Comparison of ENCODE assay signal across 15 cellular contexts in the genomic region with DNA sequence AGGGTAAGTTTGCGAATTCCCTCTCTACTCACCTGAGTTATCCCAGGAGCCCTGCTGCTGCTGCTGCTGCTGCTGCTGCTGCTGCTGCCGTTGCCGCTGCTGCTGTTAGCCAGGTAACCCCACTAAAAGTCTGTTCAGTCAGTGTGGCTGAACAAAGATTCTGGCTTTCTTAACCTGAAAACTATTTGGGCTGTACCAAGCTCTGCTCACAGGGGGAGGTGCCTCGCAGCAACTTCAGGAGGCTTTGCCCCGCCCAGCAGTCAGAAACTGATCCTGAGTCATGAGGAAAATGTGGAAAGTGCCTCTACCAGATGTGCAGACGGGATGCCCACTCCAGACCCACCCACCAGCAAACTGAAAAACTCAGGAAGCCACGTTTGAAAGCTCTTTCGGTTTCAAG. TPM values are rescaled to one million over a fixed set of nuclear protein-coding genes. Genes with fewer than 3 reads are reported as not detected.
DNase-seq lines count a peak whose midpoint lies in the region; ATAC-seq, FAIRE-seq and TF ChIP-seq lines count a peak whose summit lies in the region.
"Had no signal": no experiment of that assay in that cellular context is flagged by ENCODE, and none has a peak within 500 bp of the region (broad histone marks: within the 10 kb centered on the region; RNA-seq: fewer than 3 reads in every experiment).

A gene with protein sequence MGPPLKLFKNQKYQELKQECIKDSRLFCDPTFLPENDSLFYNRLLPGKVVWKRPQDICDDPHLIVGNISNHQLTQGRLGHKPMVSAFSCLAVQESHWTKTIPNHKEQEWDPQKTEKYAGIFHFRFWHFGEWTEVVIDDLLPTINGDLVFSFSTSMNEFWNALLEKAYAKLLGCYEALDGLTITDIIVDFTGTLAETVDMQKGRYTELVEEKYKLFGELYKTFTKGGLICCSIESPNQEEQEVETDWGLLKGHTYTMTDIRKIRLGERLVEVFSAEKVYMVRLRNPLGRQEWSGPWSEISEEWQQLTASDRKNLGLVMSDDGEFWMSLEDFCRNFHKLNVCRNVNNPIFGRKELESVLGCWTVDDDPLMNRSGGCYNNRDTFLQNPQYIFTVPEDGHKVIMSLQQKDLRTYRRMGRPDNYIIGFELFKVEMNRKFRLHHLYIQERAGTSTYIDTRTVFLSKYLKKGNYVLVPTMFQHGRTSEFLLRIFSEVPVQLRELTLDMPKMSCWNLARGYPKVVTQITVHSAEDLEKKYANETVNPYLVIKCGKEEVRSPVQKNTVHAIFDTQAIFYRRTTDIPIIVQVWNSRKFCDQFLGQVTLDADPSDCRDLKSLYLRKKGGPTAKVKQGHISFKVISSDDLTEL (minus strand): TSS at position 145 of the 400 bp plus-strand sequence. CDS start 6,547 bp downstream, outside the sequence.

- no peaks in the 10 kb centered on the region for H3K36me3 ChIP-seq in thoracic aorta
- H3K36me3 ChIP-seq: heart right ventricle had no signal

- no peaks in the 10 kb centered on the region for H3K36me3 Mint-ChIP-seq in brain

- CTCF ChIA-PET in HEK293T (lab: Yijun Ruan, JAX), result no interaction called here

- ATAC-seq in thoracic aorta (ENCODE audit: insufficient number of reproducible peaks, low FRiP score, low read depth) (no peak), HG02588 (IDR thresholded peaks at IDR 0.05; ENCODE audit: unreplicated experiment) (no peak), HG03095 (IDR thresholded peaks at IDR 0.05; ENCODE audit: unreplicated experiment) (no peak)
- ATAC-seq: heart right ventricle had no signal

- H3K4me1 Mint-ChIP-seq in brain, result peaks cover 46% of the 10 kb centered on the region
- H3K4me1 Mint-ChIP-seq: activated CD4-positive, alpha-beta T cell treated with anti-CD3 and anti-CD28 coated beads, Interleukin-2, amount 10 ng/mL, durations not matched to agents 7 days and 5 days had no signal

- peak within 1 kb of the TSS in 3 of 5 experiments; percentile 31 to 90 (median 84) for H3K27ac Mint-ChIP-seq in brain
- H3K27ac Mint-ChIP-seq: activated CD4-positive, alpha-beta T cell treated with anti-CD3 and anti-CD28 coated beads, Interleukin-2, amount 10 ng/mL, durations not matched to agents 7 days and 5 days; stimulated activated naive CD8-positive, alpha-beta T cell treated with anti-CD3 and anti-CD28 coated beads, Interleukin-15, Interleukin-2, amounts not matched to agents 100 ng/mL and 50 ng/mL, for 24 hours had no signal

- no peaks in the 10 kb centered on the region for H3K4me1 ChIP-seq in thoracic aorta (ENCODE audit: control insufficient read depth in 1 of 2, low read depth in 2 of 2)
- H3K4me1 ChIP-seq: heart right ventricle had no signal

- no peaks in the 10 kb centered on the region for H3K27me3 ChIP-seq in thoracic aorta (replicated peaks; ENCODE audit: insufficient read depth)

- TF ChIP-seq POLR2A in GM12891 (IDR thresholded peaks at IDR 0.05; ENCODE audit: low read depth, low read length), result no peak

- H3K27ac ChIP-seq in thoracic aorta, result no peak within 1 kb of the TSS
- H3K27ac ChIP-seq: heart right ventricle, SK-N-MC had no signal

- DNase-seq in HEK293T (ENCODE audit: extremely low spot score), result peak; percentile 20
- peak; percentile 91 for DNase-seq in islet precursor cell
- DNase-seq in thoracic aorta (ENCODE audit: low spot score), result no peak
- DNase-seq in GM12891 (ENCODE audit: insufficient read length, low spot score), result no peak
- DNase-seq: activated CD4-positive, alpha-beta T cell treated with anti-CD3 and anti-CD28 coated beads, Interleukin-2, amount 10 ng/mL, durations not matched to agents 7 days and 5 days; COR-L47; heart right ventricle; NCI-H524 had no signal

- no peaks in the 10 kb centered on the region for H3K9me3 ChIP-seq in thoracic aorta
- H3K9me3 ChIP-seq: heart right ventricle had no signal

- TF ChIP-seq CTCF in brain (conservative IDR thresholded peaks at IDR 0.05), result no peak
- no peak for TF ChIP-seq CTCF in thoracic aorta (IDR thresholded peaks at IDR 0.05)

- H3K27me3 Mint-ChIP-seq in brain, result no peaks in the 10 kb centered on the region
- H3K27me3 Mint-ChIP-seq: activated CD4-positive, alpha-beta T cell treated with anti-CD3 and anti-CD28 coated beads, Interleukin-2, amount 10 ng/mL, durations not matched to agents 7 days and 5 days; stimulated activated naive CD8-positive, alpha-beta T cell treated with anti-CD3 and anti-CD28 coated beads, Interleukin-15, Interleukin-2, amounts not matched to agents 100 ng/mL and 50 ng/mL, for 24 hours had no signal

- peak within 1 kb of the TSS in 3 of 5 experiments; percentile 76 to 91 (median 82) for H3K4me3 Mint-ChIP-seq in brain
- H3K4me3 Mint-ChIP-seq: activated CD4-positive, alpha-beta T cell treated with anti-CD3 and anti-CD28 coated beads, Interleukin-2, amount 10 ng/mL, durations not matched to agents 7 days and 5 days; stimulated activated naive CD8-positive, alpha-beta T cell treated with anti-CD3 and anti-CD28 coated beads, Interleukin-15, Interleukin-2, amounts not matched to agents 100 ng/mL and 50 ng/mL, for 24 hours had no signal

- no peak for FAIRE-seq in GM12891 (lab: Jason Lieb, UNC)

- H3K9me3 Mint-ChIP-seq in brain, result no peaks in the 10 kb centered on the region
- H3K9me3 Mint-ChIP-seq: activated CD4-positive, alpha-beta T cell treated with anti-CD3 and anti-CD28 coated beads, Interleukin-2, amount 10 ng/mL, durations not matched to agents 7 days and 5 days; stimulated activated naive CD8-positive, alpha-beta T cell treated with anti-CD3 and anti-CD28 coated beads, Interleukin-15, Interleukin-2, amounts not matched to agents 100 ng/mL and 50 ng/mL, for 24 hours had no signal

- H3K4me3 ChIP-seq in thoracic aorta, result peak within 1 kb of the TSS; percentile 50
- H3K4me3 ChIP-seq: heart right ventricle, SK-N-MC had no signal

- POLR2A ChIA-PET in HEK293T (lab: Yijun Ruan, JAX), result no interaction called here

TF ChIP-seq in HEK293T, 16 proteins besides CTCF, POLR2A, EP300 and RAD21:
- no peak for TF ChIP-seq NFRKB (IDR thresholded peaks at IDR 0.05)
- no peak for TF ChIP-seq CTBP1 (IDR thresholded peaks at IDR 0.05; ENCODE audit: borderline replicate concordance)
- TF ChIP-seq ELF4 (IDR thresholded peaks at IDR 0.05), result no peak
- TF ChIP-seq FOXM1 (IDR thresholded peaks at IDR 0.05; ENCODE audit: borderline replicate concordance), result no peak
- no peak for TF ChIP-seq ZNF384 (IDR thresholded peaks at IDR 0.05)
- TF ChIP-seq SUZ12 (IDR thresholded peaks at IDR 0.05), result no peak
- no peak for TF ChIP-seq FOXK2 (IDR thresholded peaks at IDR 0.05)
- no peak for TF ChIP-seq ARNT (IDR thresholded peaks at IDR 0.05)
- no peak for TF ChIP-seq TARDBP (IDR thresholded peaks at IDR 0.05)
- no peak for TF ChIP-seq L3MBTL2 (conservative IDR thresholded peaks at IDR 0.05)
- TF ChIP-seq HDGF (IDR thresholded peaks at IDR 0.05; ENCODE audit: borderline replicate concordance), result no peak
- no peak for TF ChIP-seq LEF1 (IDR thresholded peaks at IDR 0.05; ENCODE audit: borderline replicate concordance)
- no peak for TF ChIP-seq SP1 (IDR thresholded peaks at IDR 0.05)
- TF ChIP-seq PKNOX1 (IDR thresholded peaks at IDR 0.05), result no peak
- no peak for TF ChIP-seq FOXA1 (IDR thresholded peaks at IDR 0.05)
- TF ChIP-seq BHLHE40 (IDR thresholded peaks at IDR 0.05; ENCODE audit: borderline replicate concordance), result no peak

TF ChIP-seq in GM12891, 5 proteins besides CTCF, POLR2A, EP300 and RAD21:
- TF ChIP-seq POU2F2 (IDR thresholded peaks at IDR 0.05; ENCODE audit: low read depth, low read length) (no peak), PAX5 (IDR thresholded peaks at IDR 0.05; ENCODE audit: insufficient read depth, low read length, severe bottlenecking) (no peak), POLR2AphosphoS5 (IDR thresholded peaks at IDR 0.05; ENCODE audit: low read depth, low read length) (no peak), SPI1 (IDR thresholded peaks at IDR 0.05; ENCODE audit: low read depth, low read length) (no peak), TAF1 (IDR thresholded peaks at IDR 0.05; ENCODE audit: low read depth, low read length) (no peak)

RNA-seq across cellular contexts. Expression of the gene that starts here (rescaled TPM):
- not detected for polyA plus RNA-seq in brain (ENCODE audit: insufficient read depth, low read depth, low replicate concordance)
- total RNA-seq in thoracic aorta, result under 1 TPM; 0.14 to 0.63 TPM
- not detected for polyA plus RNA-seq in GM12891 (2012; ENCODE audit: low read depth, missing spikeins)
- total RNA-seq: activated CD4-positive, alpha-beta T cell treated with anti-CD3 and anti-CD28 coated beads, Interleukin-2, amount 10 ng/mL, durations not matched to agents 7 days and 5 days; dermis microvascular lymphatic vessel endothelial cell; M059J had no signal

Comparison
In these comparisons a context has a peak if more than half of its experiments do, and no peak if none do; other contexts are left out.
1. DNase-seq: peak in HEK293T (single experiment) and islet precursor cell (single experiment); none in thoracic aorta (single experiment) and GM12891 (single experiment).